ENCODE assay signal across 15 cellular contexts in genomic region chr1:243979396-243979795, GRCh38.
"Had no signal": no experiment of that assay in that cellular context is flagged by ENCODE, and none has a peak within 500 bp of the region (broad histone marks: within the 10 kb centered on the region; RNA-seq: fewer than 3 reads in every experiment).

No MANE protein-coding gene starts in this region.

- H3K9me3 Mint-ChIP-seq: activated CD4-positive, alpha-beta memory T cell treated with anti-CD3 and anti-CD28 coated beads for 36 hours; activated naive CD8-positive, alpha-beta T cell treated with anti-CD3 and anti-CD28 coated beads, Interleukin-2, amount 10 ng/mL, durations not matched to agents 7 days and 5 days; activated T-cell treated with anti-CD3 and anti-CD28 coated beads, Interleukin-2, amount 50 U/mL, for 4 hours had no signal

- H3K36me3 Mint-ChIP-seq: activated CD4-positive, alpha-beta memory T cell treated with anti-CD3 and anti-CD28 coated beads for 36 hours; activated naive CD8-positive, alpha-beta T cell treated with anti-CD3 and anti-CD28 coated beads, Interleukin-2, amount 10 ng/mL, durations not matched to agents 7 days and 5 days had no signal

- H3K4me3 ChIP-seq: esophagus squamous epithelium, heart right ventricle, ovary, tibial nerve had no signal

- FAIRE-seq: bronchial epithelial cell had no signal

- DNase-seq: activated CD4-positive, alpha-beta memory T cell treated with anti-CD3 and anti-CD28 coated beads for 36 hours; activated gamma-delta T cell treated with Interleukin-2 at 50 U/mL for 16 hours; activated naive CD8-positive, alpha-beta T cell treated with anti-CD3 and anti-CD28 coated beads, Interleukin-2, amount 10 ng/mL, durations not matched to agents 7 days and 5 days; activated T-cell treated with anti-CD3 and anti-CD28 coated beads, Interleukin-2, amount 50 U/mL, for 4 hours; esophagus squamous epithelium; foreskin fibroblast; heart right ventricle; kidney; ovary; stimulated activated CD4-positive, alpha-beta T cell treated with anti-CD3 and anti-CD28 coated beads, Interleukin-15, amount 100 ng/mL, for 24 hours; stimulated activated CD4-positive, alpha-beta T cell treated with anti-CD3 and anti-CD28 coated beads, Interleukin-4, amount 100 ng/mL, for 4 hours; T-helper 9 cell had no signal

- H3K36me3 ChIP-seq: esophagus squamous epithelium, heart right ventricle, ovary, tibial nerve had no signal

- H3K27me3 Mint-ChIP-seq: activated CD4-positive, alpha-beta memory T cell treated with anti-CD3 and anti-CD28 coated beads for 36 hours; activated naive CD8-positive, alpha-beta T cell treated with anti-CD3 and anti-CD28 coated beads, Interleukin-2, amount 10 ng/mL, durations not matched to agents 7 days and 5 days had no signal

- H3K27ac Mint-ChIP-seq: activated CD4-positive, alpha-beta memory T cell treated with anti-CD3 and anti-CD28 coated beads for 36 hours; activated naive CD8-positive, alpha-beta T cell treated with anti-CD3 and anti-CD28 coated beads, Interleukin-2, amount 10 ng/mL, durations not matched to agents 7 days and 5 days had no signal

- ATAC-seq: activated T-cell treated with anti-CD3 and anti-CD28 coated beads, Interleukin-2, amount 50 U/mL, for 4 hours; heart right ventricle had no signal

- H3K4me1 Mint-ChIP-seq: activated naive CD8-positive, alpha-beta T cell treated with anti-CD3 and anti-CD28 coated beads, Interleukin-2, amount 10 ng/mL, durations not matched to agents 7 days and 5 days; neural crest cell had no signal

- H3K9me3 ChIP-seq: esophagus squamous epithelium, heart right ventricle, ovary, tibial nerve had no signal

- H3K27me3 ChIP-seq: ovary, tibial nerve had no signal

- H3K4me1 ChIP-seq: esophagus squamous epithelium, heart right ventricle, tibial nerve had no signal

- H3K4me3 Mint-ChIP-seq: activated CD4-positive, alpha-beta memory T cell treated with anti-CD3 and anti-CD28 coated beads for 36 hours; activated naive CD8-positive, alpha-beta T cell treated with anti-CD3 and anti-CD28 coated beads, Interleukin-2, amount 10 ng/mL, durations not matched to agents 7 days and 5 days; activated T-cell treated with anti-CD3 and anti-CD28 coated beads, Interleukin-2, amount 50 U/mL, for 4 hours; neural crest cell had no signal

- H3K27ac ChIP-seq: esophagus squamous epithelium, heart right ventricle, ovary, tibial nerve had no signal
